Comparison of ENCODE assay signal across 9 cellular contexts in the genomic region with DNA sequence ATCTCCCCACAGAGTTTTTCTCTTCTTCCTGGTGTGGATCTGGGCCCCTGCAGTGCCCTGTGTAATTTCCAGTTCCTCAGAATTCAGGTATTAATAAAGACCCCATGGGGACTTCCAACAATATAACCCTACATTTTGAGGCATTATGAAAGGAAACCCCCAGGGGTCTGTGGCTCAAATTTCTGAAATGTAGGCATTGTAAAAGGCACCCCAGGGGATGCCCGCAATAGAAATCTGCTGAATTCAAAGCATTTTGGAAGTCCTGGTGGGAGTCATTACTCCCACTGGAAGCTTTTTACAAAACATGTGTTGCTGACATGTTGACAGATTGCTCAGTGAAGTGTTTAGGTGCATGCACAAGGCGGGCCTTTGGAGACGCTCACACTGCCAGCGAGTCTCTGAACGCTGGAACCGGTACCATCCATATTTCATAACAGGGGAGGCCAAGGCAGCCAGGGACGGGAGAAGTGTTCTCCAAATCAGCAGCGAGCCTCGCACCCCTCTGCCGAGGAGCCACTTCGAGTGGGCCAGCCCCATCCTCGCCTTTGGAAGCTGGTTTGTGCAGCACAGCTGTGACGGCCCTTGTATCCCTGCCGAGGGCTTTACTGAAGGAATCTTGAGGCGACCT.
DNase-seq lines count a peak whose midpoint lies in the region; ATAC-seq and TF ChIP-seq lines count a peak whose summit lies in the region.
"Had no signal": no experiment of that assay in that cellular context is flagged by ENCODE, and none has a peak within 500 bp of the region (broad histone marks: within the 10 kb centered on the region; RNA-seq: fewer than 3 reads in every experiment).

No MANE protein-coding gene starts in this region.

- peak overlapping the region in 6 of 10 experiments; percentile 13 to 55 (median 38); a peak in 8 of 20 replicates for H3K4me3 ChIP-seq in BLaER1 treated with 17β-estradiol and CSF1 and Interleukin-3, amounts not matched to agents 10 nM and 100 nM
- no peak overlapping the region for H3K4me3 ChIP-seq in osteoblast (ENCODE audit: insufficient read depth, low read length)

- H3K36me3 ChIP-seq in BLaER1 treated with 17β-estradiol and CSF1 and Interleukin-3, amounts not matched to agents 10 nM and 100 nM, result no peaks in the 10 kb centered on the region
- H3K36me3 ChIP-seq in osteoblast (ENCODE audit: insufficient read depth, low read length), result no peaks in the 10 kb centered on the region

- DNase-seq in NCI-H82 (lab: John Stamatoyannopoulos, UW) (peak; percentile 85), head of caudate nucleus (peak in 22 of 42 donors; percentile 9 to 52 (median 28)), osteoblast (ENCODE audit: insufficient read length, low spot score, missing footprints) (peak; percentile 89), SIG-M5 (lab: John Stamatoyannopoulos, UW) (no peak)
- no peak for DNase-seq in activated naive CD4-positive, alpha-beta T cell treated with anti-CD3 and anti-CD28 coated beads, Interleukin-2, amount 50 U/mL, for 16 hours
- no peak for DNase-seq in activated naive CD4-positive, alpha-beta T cell treated with Interleukin-2 at 50 U/mL for 16 hours
- DNase-seq: amniotic stem cell had no signal

- H2AFZ ChIP-seq in osteoblast (ENCODE audit: low read length), result peak overlapping the region; percentile 37

- intact Hi-C loops in head of caudate nucleus (cut with DNase I), result no loop called here

- no peak for ATAC-seq in GM21825 (IDR thresholded peaks at IDR 0.05; ENCODE audit: unreplicated experiment)

- H3K27me3 ChIP-seq in BLaER1 treated with 17β-estradiol and CSF1 and Interleukin-3, amounts not matched to agents 10 nM and 100 nM, result peaks cover 0 to 29% (median 0%) of the 10 kb centered on the region in 11 experiments; a peak in 5 of 22 replicates
- no peaks in the 10 kb centered on the region for H3K27me3 ChIP-seq in osteoblast (ENCODE audit: insufficient read depth, low read length)

- H3K4me2 ChIP-seq in BLaER1 treated with 17β-estradiol and CSF1 and Interleukin-3, amounts not matched to agents 10 nM and 100 nM, result peak overlapping the region; percentile 73 to 96 (median 89)
- no peak overlapping the region for H3K4me2 ChIP-seq in osteoblast (ENCODE audit: insufficient read depth, low read length)

- peak overlapping the region in 8 of 11 experiments; percentile 7 to 83 (median 58); a peak in 9 of 22 replicates for H3K9ac ChIP-seq in BLaER1 treated with 17β-estradiol and CSF1 and Interleukin-3, amounts not matched to agents 10 nM and 100 nM

- TF ChIP-seq CTCF in osteoblast (IDR thresholded peaks at IDR 0.05; ENCODE audit: extremely low read depth, low read depth, low read length), result no peak

- peak overlapping the region in 6 of 11 experiments; percentile 17 to 89 (median 85); a peak in 9 of 22 replicates for H3K27ac ChIP-seq in BLaER1 treated with 17β-estradiol and CSF1 and Interleukin-3, amounts not matched to agents 10 nM and 100 nM
- no peak overlapping the region for H3K27ac ChIP-seq in osteoblast (ENCODE audit: low read depth, low read length)

- H3K9me3 ChIP-seq in BLaER1 treated with 17β-estradiol and CSF1 and Interleukin-3, amounts not matched to agents 10 nM and 100 nM (replicated peaks in 1 of 11), result no peaks in the 10 kb centered on the region
- no peaks in the 10 kb centered on the region for H3K9me3 ChIP-seq in osteoblast (ENCODE audit: low read depth, low read length)

- no peaks in the 10 kb centered on the region for H3K79me2 ChIP-seq in osteoblast (ENCODE audit: insufficient read depth, low read length)

- 0 out of 22 replicates have a peak, but pooled peaks cover 0 to 18% (median 0%) of the 10 kb centered on the region in 11 experiments for H4K20me1 ChIP-seq in BLaER1 treated with 17β-estradiol and CSF1 and Interleukin-3, amounts not matched to agents 10 nM and 100 nM
- H4K20me1 ChIP-seq in osteoblast (ENCODE audit: insufficient read depth, low read length), result no peaks in the 10 kb centered on the region

- peaks cover 66 to 99% (median 83%) of the 10 kb centered on the region in 10 experiments for H3K4me1 ChIP-seq in BLaER1 treated with 17β-estradiol and CSF1 and Interleukin-3, amounts not matched to agents 10 nM and 100 nM
- peaks cover 21% of the 10 kb centered on the region for H3K4me1 ChIP-seq in osteoblast (ENCODE audit: insufficient read depth, low read length)

Comparison
In these comparisons a context has a peak if more than half of its experiments do, and no peak if none do; other contexts are left out.
1. DNase-seq: peak in NCI-H82 (single experiment), head of caudate nucleus (22 of 42) and osteoblast (single experiment); none in activated naive CD4-positive, alpha-beta T cell treated with anti-CD3 and anti-CD28 coated beads, Interleukin-2, amount 50 U/mL, for 16 hours (single experiment), SIG-M5 (single experiment) and activated naive CD4-positive, alpha-beta T cell treated with Interleukin-2 at 50 U/mL for 16 hours (single experiment).